In the genomic region with DNA sequence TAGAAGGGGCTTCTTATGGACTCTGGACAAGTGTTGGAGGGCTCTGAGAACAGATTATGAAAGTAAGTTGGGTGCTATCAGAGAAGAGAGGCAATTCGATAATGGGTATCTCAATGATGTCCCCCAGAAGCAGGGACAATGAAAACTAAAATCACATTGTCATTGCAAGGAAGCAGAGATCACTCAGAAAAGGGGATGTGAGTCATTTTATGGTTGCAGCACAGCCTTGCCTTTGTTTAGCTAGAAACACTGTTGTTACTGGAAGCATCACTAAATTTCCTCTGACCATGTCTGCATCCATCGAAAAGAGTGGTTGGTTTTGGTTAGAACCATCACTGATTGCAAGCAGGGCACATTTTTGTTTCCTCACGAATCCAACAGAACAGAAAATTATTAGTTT, we compare ENCODE assay signal across 21 cellular contexts.
DNase-seq lines count a peak whose midpoint lies in the region; ATAC-seq, FAIRE-seq and TF ChIP-seq lines count a peak whose summit lies in the region.
"Had no signal": no experiment of that assay in that cellular context is flagged by ENCODE, and none has a peak within 500 bp of the region (broad histone marks: within the 10 kb centered on the region; RNA-seq: fewer than 3 reads in every experiment).

No MANE protein-coding gene starts in this region.

- no peak overlapping the region for H3K9ac ChIP-seq in endothelial cell of umbilical vein (replicated peaks; ENCODE audit: extremely low read depth, insufficient read depth, low read length)

- no TSS peak for BruUV-seq in endothelial cell of umbilical vein (replicated peaks; lab: Mats Ljungman, UMichigan)

- no peaks in the 10 kb centered on the region for H4K20me1 ChIP-seq in endothelial cell of umbilical vein (replicated peaks; ENCODE audit: control insufficient read depth, extremely low read depth, insufficient read depth, low read length)

- H3K36me3 ChIP-seq in endothelial cell of umbilical vein (ENCODE audit: control insufficient read depth in 2 of 2, extremely low read depth in 1 of 2, insufficient read depth in 2 of 2, low read length in 2 of 2): no peaks in the 10 kb centered on the region
- H3K36me3 ChIP-seq: gastroesophageal sphincter, neutrophil, tibial artery had no signal

- no peaks in the 10 kb centered on the region for H3K9me1 ChIP-seq in endothelial cell of umbilical vein (replicated peaks; ENCODE audit: control insufficient read depth, extremely low read depth, insufficient read depth, low read length)

- H3K27ac ChIP-seq in endothelial cell of umbilical vein (ENCODE audit: insufficient read depth, low read depth, low read length): peak overlapping the region; percentile 32
- H3K27ac ChIP-seq: gastroesophageal sphincter, neutrophil, tibial artery, VCaP had no signal

- peaks cover 11% of the 10 kb centered on the region for H3K4me1 ChIP-seq in endothelial cell of umbilical vein (ENCODE audit: control insufficient read depth, extremely low read depth, insufficient read depth, low read length)
- H3K4me1 ChIP-seq: gastroesophageal sphincter, tibial artery had no signal

- DNase-seq in M059J (ENCODE audit: low read depth): peak; percentile 32
- DNase-seq in endothelial cell of umbilical vein (ENCODE audit: low read depth, low spot score): peak; percentile 51
- no peak for DNase-seq in NCI-H2107 treated with DMSO at 0.1 percent for 48 hours (lab: John Stamatoyannopoulos, UW; ENCODE audit: unreplicated experiment)
- no peak for DNase-seq in RCC 7860 (ENCODE audit: low spot score)
- no peak for DNase-seq in SK-N-DZ (ENCODE audit: low spot score)
- DNase-seq: activated CD4-positive, alpha-beta memory T cell treated with anti-CD3 and anti-CD28 coated beads for 36 hours; activated T-cell treated with anti-CD3 and anti-CD28 coated beads, Interleukin-2, amount 50 U/mL, for 4 hours; left ventricle myocardium superior; NCI-H2029 treated with DMSO at 0.1 percent for 48 hours; NCI-H510A; OCI-M1; stimulated activated naive B cell treated with anti-CD40 and anti-IgM and Interleukin-4, amounts not matched to agents 10 μg/mL and 1 μg/mL and 100 μg/mL, for 72 hours; T-cell; tibial artery had no signal

- dilution Hi-C loops in endothelial cell of umbilical vein (cut with MboI; ENCODE audit: extremely low pct_ligation_motif_present, low sequenced_read_pairs): no loop called here

- ATAC-seq in GM18867 (IDR thresholded peaks at IDR 0.05; ENCODE audit: unreplicated experiment) (peak; percentile 80), HG02852 (IDR thresholded peaks at IDR 0.05; ENCODE audit: unreplicated experiment) (peak; percentile 63)
- ATAC-seq: activated T-cell treated with anti-CD3 and anti-CD28 coated beads, Interleukin-2, amount 50 U/mL, for 4 hours; gastroesophageal sphincter; HepG2; left ventricle myocardium superior; stimulated activated naive B cell treated with anti-CD40 and anti-IgM and Interleukin-4, amounts not matched to agents 10 μg/mL and 1 μg/mL and 100 μg/mL, for 72 hours; T-cell had no signal

- H3K4me3 ChIP-seq in endothelial cell of umbilical vein (replicated peaks in 1 of 3; ENCODE audit: insufficient read depth in 1 of 3, low read depth in 1 of 3, low read length in 3 of 3): no peak overlapping the region
- H3K4me3 ChIP-seq: gastroesophageal sphincter, tibial artery had no signal

- no peaks in the 10 kb centered on the region for H3K79me2 ChIP-seq in endothelial cell of umbilical vein (ENCODE audit: control insufficient read depth, insufficient read depth, low read length)

- POLR2A ChIA-PET in endothelial cell of umbilical vein (lab: Charles Lee): no interaction called here

- intact Hi-C loops in endothelial cell of umbilical vein (cut with micrococcal nuclease): no loop called here

- no peak for TF ChIP-seq POLR2A in endothelial cell of umbilical vein (IDR thresholded peaks at IDR 0.05; ENCODE audit: low read depth, low read length)

- H3K27me3 ChIP-seq in endothelial cell of umbilical vein (ENCODE audit: control insufficient read depth in 2 of 2, insufficient read depth in 2 of 2, low read length in 2 of 2): no peaks in the 10 kb centered on the region
- H3K27me3 ChIP-seq: gastroesophageal sphincter, neutrophil, tibial artery had no signal

- H3K4me2 ChIP-seq in endothelial cell of umbilical vein (ENCODE audit: insufficient read depth, low read length): peak overlapping the region; percentile 58

- CTCF ChIA-PET in endothelial cell of umbilical vein (lab: Charles Lee): no interaction called here

- FAIRE-seq in endothelial cell of umbilical vein (lab: Jason Lieb, UNC): peak; percentile 74
- no peak for FAIRE-seq in RCC 7860 (lab: Jason Lieb, UNC)
- FAIRE-seq: D721Med, HepG2 had no signal

- H2AFZ ChIP-seq in endothelial cell of umbilical vein (ENCODE audit: low read depth, low read length): peak overlapping the region; percentile 66

- no peak for TF ChIP-seq CTCF in endothelial cell of umbilical vein (IDR thresholded peaks at IDR 0.05; ENCODE audit: extremely low read depth in 1 of 2, insufficient read depth in 1 of 2, low read depth in 1 of 2, low read length in 2 of 2)

- H3K9me3 ChIP-seq in endothelial cell of umbilical vein (replicated peaks; ENCODE audit: control insufficient read depth, insufficient read depth, low read length): no peaks in the 10 kb centered on the region
- H3K9me3 ChIP-seq: gastroesophageal sphincter, neutrophil, tibial artery had no signal

TF ChIP-seq in endothelial cell of umbilical vein, 7 proteins besides CTCF, POLR2A, EP300 and RAD21:
- TF ChIP-seq JUN (IDR thresholded peaks at IDR 0.05; ENCODE audit: borderline replicate concordance, insufficient read depth, insufficient read length, low read depth) (peak; percentile 70), EZH2 (IDR thresholded peaks at IDR 0.05; ENCODE audit: borderline replicate concordance, low read depth, low read length, severe bottlenecking) (no peak), GATA2 (IDR thresholded peaks at IDR 0.05; ENCODE audit: insufficient read depth, insufficient read length, low read depth, low read length) (no peak), MYC (IDR thresholded peaks at IDR 0.05; ENCODE audit: low read depth, low read length) (no peak), POLR2AphosphoS5 (IDR thresholded peaks at IDR 0.05; ENCODE audit: insufficient read depth, low read depth, low read length) (no peak)
- TF ChIP-seq, protein P1, sequence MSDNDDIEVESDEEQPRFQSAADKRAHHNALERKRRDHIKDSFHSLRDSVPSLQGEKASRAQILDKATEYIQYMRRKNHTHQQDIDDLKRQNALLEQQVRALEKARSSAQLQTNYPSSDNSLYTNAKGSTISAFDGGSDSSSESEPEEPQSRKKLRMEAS (IDR thresholded peaks at IDR 0.05; ENCODE audit: insufficient read depth, insufficient read length): no peak

Comparison
In these comparisons a context has a peak if more than half of its experiments do, and no peak if none do; other contexts are left out.
1. DNase-seq: peak in M059J (single experiment) and endothelial cell of umbilical vein (single experiment); none in NCI-H2107 treated with DMSO at 0.1 percent for 48 hours (single experiment), RCC 7860 (single experiment) and SK-N-DZ (single experiment).